ENCODE assay signal across 9 cellular contexts in the genomic region with DNA sequence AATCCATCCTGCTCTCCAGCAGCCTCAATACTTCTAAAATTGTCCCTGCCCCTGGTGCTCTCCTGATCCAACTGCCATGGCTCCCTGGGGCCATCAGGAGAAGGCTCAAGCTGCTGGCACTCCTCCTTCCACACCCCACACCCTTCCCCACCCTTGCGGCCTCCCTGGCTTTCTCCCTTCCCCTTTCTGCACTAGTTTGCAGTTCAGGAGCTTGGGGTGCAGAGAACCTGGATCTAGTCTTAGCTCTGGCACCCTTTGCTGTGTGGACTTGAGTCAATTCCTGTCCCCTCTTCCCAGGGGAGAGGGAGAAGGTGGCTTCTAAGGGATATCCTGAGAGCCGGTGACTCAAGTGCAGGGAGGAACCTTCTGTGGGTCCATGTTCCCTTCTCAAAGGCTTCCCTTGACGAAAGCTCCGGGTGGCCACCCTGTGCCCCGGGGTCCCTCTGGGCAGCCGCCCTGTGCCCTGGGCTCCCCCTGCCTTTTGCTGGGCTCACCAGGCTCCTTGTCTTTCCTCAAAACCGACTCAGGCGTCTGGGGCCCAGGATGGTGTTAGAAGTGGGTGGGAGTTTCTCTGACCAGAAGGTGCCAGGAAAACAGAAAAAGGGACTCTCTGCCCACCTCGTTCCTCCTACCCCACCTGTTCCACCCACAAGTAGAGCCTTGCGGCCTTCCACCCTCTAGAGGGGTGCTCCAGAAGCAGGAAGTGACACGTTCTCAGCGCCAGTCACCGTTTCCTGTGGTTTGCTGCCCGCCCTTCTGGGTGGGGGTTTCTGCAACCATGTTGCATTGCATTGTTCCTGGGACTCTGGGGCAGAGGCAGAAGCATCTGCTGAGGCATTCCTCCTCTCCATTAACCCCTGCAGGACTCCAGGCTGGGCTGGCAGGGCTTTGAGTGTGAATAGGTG. TPM values are rescaled to one million over a fixed set of nuclear protein-coding genes. Genes with fewer than 3 reads are reported as not detected.
DNase-seq lines count a peak whose midpoint lies in the region; TF ChIP-seq lines count a peak whose summit lies in the region.
"Had no signal": no experiment of that assay in that cellular context is flagged by ENCODE, and none has a peak within 500 bp of the region (broad histone marks: within the 10 kb centered on the region; RNA-seq: fewer than 3 reads in every experiment).

No MANE protein-coding gene starts in this region.

- DNase-seq in GM10248 (ENCODE audit: extremely low spot score) (peak; percentile 76), HCEC 1CT (peak; percentile 30), NCI-H226 (peak; percentile 54), fibroblast of the aortic adventitia (ENCODE audit: low read depth) (peak; percentile 41), cerebellar cortex (ENCODE audit: low spot score) (no peak), COR-L47 (lab: John Stamatoyannopoulos, UW) (no peak)
- peak; percentile 88 for DNase-seq in activated CD8-positive, alpha-beta memory T cell treated with anti-CD3 and anti-CD28 coated beads, Interleukin-2, amount 50 U/mL, for 4 hours
- DNase-seq in stimulated activated CD4-positive, alpha-beta T cell treated with anti-CD3 and anti-CD28 coated beads, Interleukin-12 subunit alpha, Interleukin-12 subunit beta, amount 100 ng/mL, for 48 hours (ENCODE audit: low read depth in 2 of 3, low spot score in 1 of 3) = peak; percentile 77 to 80 (median 78)

- POLR2A ChIA-PET in GM10248 (lab: Yijun Ruan, JAX) = no interaction called here

- TF ChIP-seq CTCF in GM10248 (IDR thresholded peaks at IDR 0.05; ENCODE audit: control extremely low read depth, extremely low read depth, low read depth, missing control alignments) (no peak), fibroblast of the aortic adventitia (IDR thresholded peaks at IDR 0.05; ENCODE audit: insufficient read depth, low read length) (no peak)

- no peak overlapping the region for H3K4me3 ChIP-seq in fibroblast of the aortic adventitia (ENCODE audit: low read depth, low read length)
- H3K4me3 ChIP-seq: thyroid gland had no signal

- CTCF ChIA-PET in GM10248 (lab: Yijun Ruan, JAX) = interaction anchor here (0.9 to 5.8 kb wide), 6 partner anchors 9 to 177 kb away, joined by 3 to 39 read pairs (median 8); a partner anchor contains a TSS

RNA-seq across cellular contexts. Expression of a gene that starts 15.0 kb away (rescaled TPM):
- total RNA-seq in fibroblast of the aortic adventitia (ENCODE audit: low replicate concordance) = 24.3 and 36.6 TPM in 2 replicates

RNA-seq across cellular contexts. Expression of a gene that starts 17.6 kb away (rescaled TPM):
- 0.25 and 2.6 TPM in 2 replicates for total RNA-seq in fibroblast of the aortic adventitia (ENCODE audit: low replicate concordance)

RNA-seq across cellular contexts. Expression of a gene that starts 39.2 kb away (rescaled TPM):
- total RNA-seq in fibroblast of the aortic adventitia (ENCODE audit: low replicate concordance) = 239 and 451 TPM in 2 replicates

Comparison
In these comparisons a context has a peak if more than half of its experiments do, and no peak if none do; other contexts are left out.
1. DNase-seq: peak in GM10248 (single experiment), HCEC 1CT (single experiment), NCI-H226 (single experiment), activated CD8-positive, alpha-beta memory T cell treated with anti-CD3 and anti-CD28 coated beads, Interleukin-2, amount 50 U/mL, for 4 hours (single experiment), fibroblast of the aortic adventitia (single experiment) and stimulated activated CD4-positive, alpha-beta T cell treated with anti-CD3 and anti-CD28 coated beads, Interleukin-12 subunit alpha, Interleukin-12 subunit beta, amount 100 ng/mL, for 48 hours (3 of 3); none in cerebellar cortex (single experiment) and COR-L47 (single experiment).